1 cellular context compared by ENCODE assay signal in the genomic region with DNA sequence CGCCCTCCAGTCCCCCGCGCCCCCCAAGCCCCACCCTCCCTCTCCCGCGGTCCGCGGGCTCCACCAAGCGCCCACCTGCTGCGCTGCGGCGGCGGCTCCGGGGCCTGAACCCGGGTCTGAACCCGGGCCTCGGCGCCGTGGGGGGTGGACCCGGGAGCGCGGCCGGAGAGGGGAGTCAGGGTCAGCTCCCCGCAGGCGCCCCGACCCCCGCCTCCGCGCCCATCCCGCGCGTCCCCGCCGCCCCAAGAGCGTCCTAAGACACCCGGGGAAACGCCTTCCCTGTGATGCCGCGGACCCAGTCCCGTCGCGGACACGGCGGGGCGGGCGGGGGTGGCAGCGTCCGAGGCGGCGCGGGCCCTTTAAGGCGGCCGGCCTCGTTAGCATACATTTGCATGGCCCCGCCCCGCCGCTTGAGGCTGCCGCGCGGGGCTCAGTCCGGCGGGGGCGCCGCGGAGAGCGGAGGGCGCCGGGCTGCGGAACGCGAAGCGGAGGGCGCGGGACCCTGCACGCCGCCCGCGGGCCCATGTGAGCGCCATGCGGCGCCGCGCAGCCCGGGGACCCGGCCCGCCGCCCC.
A peak's percentile ranks its signal among the peaks of the same experiment; 100 is the strongest.
TF ChIP-seq lines count a peak whose summit lies in the region.

A gene (plus strand): TSS at position 433 of the 574 bp plus-strand sequence. CDS start 102 bp downstream, at position 535.

TF ChIP-seq in K562, 482 proteins besides CTCF, POLR2A, EP300 and RAD21 (continued from another document and continues in another):
- no peak for TF ChIP-seq TGIF2 (CRISPR knock-in tag; IDR thresholded peaks at IDR 0.05)
- no peak for TF ChIP-seq ZNF785 (CRISPR knock-in tag; IDR thresholded peaks at IDR 0.05)
- no peak for TF ChIP-seq ILF3 (IDR thresholded peaks at IDR 0.05; ENCODE audit: borderline replicate concordance)
- 0 out of 2 replicates have a peak, but pooled peaks have one; percentile 37 for TF ChIP-seq SMAD4 (CRISPR knock-in tag; conservative IDR thresholded peaks at IDR 0.05)
- TF ChIP-seq SAFB2 (IDR thresholded peaks at IDR 0.05; ENCODE audit: borderline replicate concordance, low read depth, low read length, severe bottlenecking), result no peak
- TF ChIP-seq ZNF134 (CRISPR knock-in tag; conservative IDR thresholded peaks at IDR 0.05), result no peak
- TF ChIP-seq ZEB2 (IDR thresholded peaks at IDR 0.05), result no peak
- no peak for TF ChIP-seq NR2C1 (IDR thresholded peaks at IDR 0.05)
- no peak for TF ChIP-seq NR2C1 (tag; IDR thresholded peaks at IDR 0.05)
- no peak for TF ChIP-seq ATF1 (CRISPR knock-in tag; IDR thresholded peaks at IDR 0.05)
- no peak for TF ChIP-seq ATF1 (tag; IDR thresholded peaks at IDR 0.05)
- TF ChIP-seq HSF4 (CRISPR knock-in tag; IDR thresholded peaks at IDR 0.05; ENCODE audit: borderline replicate concordance), result no peak
- no peak for TF ChIP-seq SMAD2 (IDR thresholded peaks at IDR 0.05; ENCODE audit: low read depth, low read length)
- no peak for TF ChIP-seq ZKSCAN3 (CRISPR knock-in tag; IDR thresholded peaks at IDR 0.05)
- TF ChIP-seq, protein P1, sequence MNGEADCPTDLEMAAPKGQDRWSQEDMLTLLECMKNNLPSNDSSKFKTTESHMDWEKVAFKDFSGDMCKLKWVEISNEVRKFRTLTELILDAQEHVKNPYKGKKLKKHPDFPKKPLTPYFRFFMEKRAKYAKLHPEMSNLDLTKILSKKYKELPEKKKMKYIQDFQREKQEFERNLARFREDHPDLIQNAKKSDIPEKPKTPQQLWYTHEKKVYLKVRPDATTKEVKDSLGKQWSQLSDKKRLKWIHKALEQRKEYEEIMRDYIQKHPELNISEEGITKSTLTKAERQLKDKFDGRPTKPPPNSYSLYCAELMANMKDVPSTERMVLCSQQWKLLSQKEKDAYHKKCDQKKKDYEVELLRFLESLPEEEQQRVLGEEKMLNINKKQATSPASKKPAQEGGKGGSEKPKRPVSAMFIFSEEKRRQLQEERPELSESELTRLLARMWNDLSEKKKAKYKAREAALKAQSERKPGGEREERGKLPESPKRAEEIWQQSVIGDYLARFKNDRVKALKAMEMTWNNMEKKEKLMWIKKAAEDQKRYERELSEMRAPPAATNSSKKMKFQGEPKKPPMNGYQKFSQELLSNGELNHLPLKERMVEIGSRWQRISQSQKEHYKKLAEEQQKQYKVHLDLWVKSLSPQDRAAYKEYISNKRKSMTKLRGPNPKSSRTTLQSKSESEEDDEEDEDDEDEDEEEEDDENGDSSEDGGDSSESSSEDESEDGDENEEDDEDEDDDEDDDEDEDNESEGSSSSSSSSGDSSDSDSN (IDR thresholded peaks at IDR 0.05; ENCODE audit: borderline replicate concordance in 1 of 2, low read depth in 2 of 2, low read length in 2 of 2), result peak in 1 of 2 experiments; percentile 18; a peak in 1 of 4 replicates
- peak; percentile 77 for TF ChIP-seq RB1 (IDR thresholded peaks at IDR 0.05; ENCODE audit: low read depth)
- TF ChIP-seq HDAC2 (IDR thresholded peaks at IDR 0.05), result no peak
- peak; percentile 21 to 38; a peak in 3 of 4 replicates for TF ChIP-seq MAZ (CRISPR knock-in tag; conservative IDR thresholded peaks at IDR 0.05 in 1 of 2, IDR thresholded peaks at IDR 0.05 in 1 of 2)
- TF ChIP-seq KHSRP (IDR thresholded peaks at IDR 0.05), result no peak
- TF ChIP-seq SMARCC2 (IDR thresholded peaks at IDR 0.05; ENCODE audit: low read depth), result no peak
- TF ChIP-seq DACH1 (IDR thresholded peaks at IDR 0.05; ENCODE audit: partially characterized antibody), result no peak
- TF ChIP-seq POLR2AphosphoS2 (IDR thresholded peaks at IDR 0.05; ENCODE audit: low read length), result no peak
- TF ChIP-seq, protein P2, sequence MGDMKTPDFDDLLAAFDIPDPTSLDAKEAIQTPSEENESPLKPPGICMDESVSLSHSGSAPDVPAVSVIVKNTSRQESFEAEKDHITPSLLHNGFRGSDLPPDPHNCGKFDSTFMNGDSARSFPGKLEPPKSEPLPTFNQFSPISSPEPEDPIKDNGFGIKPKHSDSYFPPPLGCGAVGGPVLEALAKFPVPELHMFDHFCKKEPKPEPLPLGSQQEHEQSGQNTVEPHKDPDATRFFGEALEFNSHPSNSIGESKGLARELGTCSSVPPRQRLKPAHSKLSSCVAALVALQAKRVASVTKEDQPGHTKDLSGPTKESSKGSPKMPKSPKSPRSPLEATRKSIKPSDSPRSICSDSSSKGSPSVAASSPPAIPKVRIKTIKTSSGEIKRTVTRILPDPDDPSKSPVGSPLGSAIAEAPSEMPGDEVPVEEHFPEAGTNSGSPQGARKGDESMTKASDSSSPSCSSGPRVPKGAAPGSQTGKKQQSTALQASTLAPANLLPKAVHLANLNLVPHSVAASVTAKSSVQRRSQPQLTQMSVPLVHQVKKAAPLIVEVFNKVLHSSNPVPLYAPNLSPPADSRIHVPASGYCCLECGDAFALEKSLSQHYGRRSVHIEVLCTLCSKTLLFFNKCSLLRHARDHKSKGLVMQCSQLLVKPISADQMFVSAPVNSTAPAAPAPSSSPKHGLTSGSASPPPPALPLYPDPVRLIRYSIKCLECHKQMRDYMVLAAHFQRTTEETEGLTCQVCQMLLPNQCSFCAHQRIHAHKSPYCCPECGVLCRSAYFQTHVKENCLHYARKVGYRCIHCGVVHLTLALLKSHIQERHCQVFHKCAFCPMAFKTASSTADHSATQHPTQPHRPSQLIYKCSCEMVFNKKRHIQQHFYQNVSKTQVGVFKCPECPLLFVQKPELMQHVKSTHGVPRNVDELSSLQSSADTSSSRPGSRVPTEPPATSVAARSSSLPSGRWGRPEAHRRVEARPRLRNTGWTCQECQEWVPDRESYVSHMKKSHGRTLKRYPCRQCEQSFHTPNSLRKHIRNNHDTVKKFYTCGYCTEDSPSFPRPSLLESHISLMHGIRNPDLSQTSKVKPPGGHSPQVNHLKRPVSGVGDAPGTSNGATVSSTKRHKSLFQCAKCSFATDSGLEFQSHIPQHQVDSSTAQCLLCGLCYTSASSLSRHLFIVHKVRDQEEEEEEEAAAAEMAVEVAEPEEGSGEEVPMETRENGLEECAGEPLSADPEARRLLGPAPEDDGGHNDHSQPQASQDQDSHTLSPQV (IDR thresholded peaks at IDR 0.05), result no peak
- no peak for TF ChIP-seq GTF2F1 (IDR thresholded peaks at IDR 0.05; ENCODE audit: low read depth, low read length)
- TF ChIP-seq, protein P3, sequence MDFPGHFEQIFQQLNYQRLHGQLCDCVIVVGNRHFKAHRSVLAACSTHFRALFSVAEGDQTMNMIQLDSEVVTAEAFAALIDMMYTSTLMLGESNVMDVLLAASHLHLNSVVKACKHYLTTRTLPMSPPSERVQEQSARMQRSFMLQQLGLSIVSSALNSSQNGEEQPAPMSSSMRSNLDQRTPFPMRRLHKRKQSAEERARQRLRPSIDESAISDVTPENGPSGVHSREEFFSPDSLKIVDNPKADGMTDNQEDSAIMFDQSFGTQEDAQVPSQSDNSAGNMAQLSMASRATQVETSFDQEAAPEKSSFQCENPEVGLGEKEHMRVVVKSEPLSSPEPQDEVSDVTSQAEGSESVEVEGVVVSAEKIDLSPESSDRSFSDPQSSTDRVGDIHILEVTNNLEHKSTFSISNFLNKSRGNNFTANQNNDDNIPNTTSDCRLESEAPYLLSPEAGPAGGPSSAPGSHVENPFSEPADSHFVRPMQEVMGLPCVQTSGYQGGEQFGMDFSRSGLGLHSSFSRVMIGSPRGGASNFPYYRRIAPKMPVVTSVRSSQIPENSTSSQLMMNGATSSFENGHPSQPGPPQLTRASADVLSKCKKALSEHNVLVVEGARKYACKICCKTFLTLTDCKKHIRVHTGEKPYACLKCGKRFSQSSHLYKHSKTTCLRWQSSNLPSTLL (IDR thresholded peaks at IDR 0.05), result no peak
- TF ChIP-seq, protein P4, sequence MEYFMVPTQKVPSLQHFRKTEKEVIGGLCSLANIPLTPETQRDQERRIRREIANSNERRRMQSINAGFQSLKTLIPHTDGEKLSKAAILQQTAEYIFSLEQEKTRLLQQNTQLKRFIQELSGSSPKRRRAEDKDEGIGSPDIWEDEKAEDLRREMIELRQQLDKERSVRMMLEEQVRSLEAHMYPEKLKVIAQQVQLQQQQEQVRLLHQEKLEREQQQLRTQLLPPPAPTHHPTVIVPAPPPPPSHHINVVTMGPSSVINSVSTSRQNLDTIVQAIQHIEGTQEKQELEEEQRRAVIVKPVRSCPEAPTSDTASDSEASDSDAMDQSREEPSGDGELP (CRISPR knock-in tag; IDR thresholded peaks at IDR 0.05; ENCODE audit: borderline replicate concordance), result no peak
- TF ChIP-seq, protein P5, sequence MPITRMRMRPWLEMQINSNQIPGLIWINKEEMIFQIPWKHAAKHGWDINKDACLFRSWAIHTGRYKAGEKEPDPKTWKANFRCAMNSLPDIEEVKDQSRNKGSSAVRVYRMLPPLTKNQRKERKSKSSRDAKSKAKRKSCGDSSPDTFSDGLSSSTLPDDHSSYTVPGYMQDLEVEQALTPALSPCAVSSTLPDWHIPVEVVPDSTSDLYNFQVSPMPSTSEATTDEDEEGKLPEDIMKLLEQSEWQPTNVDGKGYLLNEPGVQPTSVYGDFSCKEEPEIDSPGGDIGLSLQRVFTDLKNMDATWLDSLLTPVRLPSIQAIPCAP (CRISPR knock-in tag; IDR thresholded peaks at IDR 0.05; ENCODE audit: borderline replicate concordance), result no peak
- no peak for TF ChIP-seq CBX1 (IDR thresholded peaks at IDR 0.05; ENCODE audit: low read depth)
- TF ChIP-seq ZNF212 (CRISPR knock-in tag; IDR thresholded peaks at IDR 0.05), result no peak
- TF ChIP-seq EWSR1 (IDR thresholded peaks at IDR 0.05; ENCODE audit: borderline replicate concordance, low read depth, partially characterized antibody), result no peak
- TF ChIP-seq RHOXF2B (CRISPR knock-in tag; conservative IDR thresholded peaks at IDR 0.05), result no peak
- TF ChIP-seq TRIM24 (IDR thresholded peaks at IDR 0.05), result no peak
- TF ChIP-seq RBM22 (IDR thresholded peaks at IDR 0.05; ENCODE audit: low read depth, low read length, poor library complexity, severe bottlenecking), result no peak
- TF ChIP-seq, protein P6, sequence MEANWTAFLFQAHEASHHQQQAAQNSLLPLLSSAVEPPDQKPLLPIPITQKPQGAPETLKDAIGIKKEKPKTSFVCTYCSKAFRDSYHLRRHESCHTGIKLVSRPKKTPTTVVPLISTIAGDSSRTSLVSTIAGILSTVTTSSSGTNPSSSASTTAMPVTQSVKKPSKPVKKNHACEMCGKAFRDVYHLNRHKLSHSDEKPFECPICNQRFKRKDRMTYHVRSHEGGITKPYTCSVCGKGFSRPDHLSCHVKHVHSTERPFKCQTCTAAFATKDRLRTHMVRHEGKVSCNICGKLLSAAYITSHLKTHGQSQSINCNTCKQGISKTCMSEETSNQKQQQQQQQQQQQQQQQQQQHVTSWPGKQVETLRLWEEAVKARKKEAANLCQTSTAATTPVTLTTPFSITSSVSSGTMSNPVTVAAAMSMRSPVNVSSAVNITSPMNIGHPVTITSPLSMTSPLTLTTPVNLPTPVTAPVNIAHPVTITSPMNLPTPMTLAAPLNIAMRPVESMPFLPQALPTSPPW (CRISPR knock-in tag; IDR thresholded peaks at IDR 0.05), result peak; percentile 32; the same call in 1 of the 2 replicates
- TF ChIP-seq POLR2B (IDR thresholded peaks at IDR 0.05; ENCODE audit: low read depth, partially characterized antibody), result no peak
- TF ChIP-seq, protein P7, sequence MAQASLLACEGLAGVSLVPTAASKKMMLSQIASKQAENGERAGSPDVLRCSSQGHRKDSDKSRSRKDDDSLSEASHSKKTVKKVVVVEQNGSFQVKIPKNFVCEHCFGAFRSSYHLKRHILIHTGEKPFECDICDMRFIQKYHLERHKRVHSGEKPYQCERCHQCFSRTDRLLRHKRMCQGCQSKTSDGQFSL (CRISPR knock-in tag; IDR thresholded peaks at IDR 0.05), result no peak
- TF ChIP-seq, protein P7 (tag; IDR thresholded peaks at IDR 0.05), result no peak
- TF ChIP-seq ZNF224 (CRISPR knock-in tag; IDR thresholded peaks at IDR 0.05), result no peak
- no peak for TF ChIP-seq PTBP1 (IDR thresholded peaks at IDR 0.05; ENCODE audit: low read depth, low read length)
- peak in 1 of 3 experiments; percentile 32 for TF ChIP-seq YY1 (IDR thresholded peaks at IDR 0.05; ENCODE audit: borderline replicate concordance in 1 of 3, control insufficient read depth in 1 of 3, extremely low read depth in 1 of 3, insufficient read depth in 3 of 3, insufficient read length in 1 of 3, insufficient replicate concordance in 2 of 3, low read depth in 1 of 3, low read length in 2 of 3)
- peak; percentile 87; the same call in 1 of the 2 replicates for TF ChIP-seq ZBTB7A (IDR thresholded peaks at IDR 0.05; ENCODE audit: borderline replicate concordance, control insufficient read depth, low read depth, low read length)
- no peak for TF ChIP-seq FOXP1 (CRISPR knock-in tag; IDR thresholded peaks at IDR 0.05)
- TF ChIP-seq, protein P8, sequence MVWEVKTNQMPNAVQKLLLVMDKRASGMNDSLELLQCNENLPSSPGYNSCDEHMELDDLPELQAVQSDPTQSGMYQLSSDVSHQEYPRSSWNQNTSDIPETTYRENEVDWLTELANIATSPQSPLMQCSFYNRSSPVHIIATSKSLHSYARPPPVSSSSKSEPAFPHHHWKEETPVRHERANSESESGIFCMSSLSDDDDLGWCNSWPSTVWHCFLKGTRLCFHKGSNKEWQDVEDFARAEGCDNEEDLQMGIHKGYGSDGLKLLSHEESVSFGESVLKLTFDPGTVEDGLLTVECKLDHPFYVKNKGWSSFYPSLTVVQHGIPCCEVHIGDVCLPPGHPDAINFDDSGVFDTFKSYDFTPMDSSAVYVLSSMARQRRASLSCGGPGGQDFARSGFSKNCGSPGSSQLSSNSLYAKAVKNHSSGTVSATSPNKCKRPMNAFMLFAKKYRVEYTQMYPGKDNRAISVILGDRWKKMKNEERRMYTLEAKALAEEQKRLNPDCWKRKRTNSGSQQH (CRISPR knock-in tag; IDR thresholded peaks at IDR 0.05), result no peak
- no peak for TF ChIP-seq ARHGAP35 (IDR thresholded peaks at IDR 0.05; ENCODE audit: partially characterized antibody)
- TF ChIP-seq GTF2A2 (tag; IDR thresholded peaks at IDR 0.05), result no peak
- TF ChIP-seq, protein P9, sequence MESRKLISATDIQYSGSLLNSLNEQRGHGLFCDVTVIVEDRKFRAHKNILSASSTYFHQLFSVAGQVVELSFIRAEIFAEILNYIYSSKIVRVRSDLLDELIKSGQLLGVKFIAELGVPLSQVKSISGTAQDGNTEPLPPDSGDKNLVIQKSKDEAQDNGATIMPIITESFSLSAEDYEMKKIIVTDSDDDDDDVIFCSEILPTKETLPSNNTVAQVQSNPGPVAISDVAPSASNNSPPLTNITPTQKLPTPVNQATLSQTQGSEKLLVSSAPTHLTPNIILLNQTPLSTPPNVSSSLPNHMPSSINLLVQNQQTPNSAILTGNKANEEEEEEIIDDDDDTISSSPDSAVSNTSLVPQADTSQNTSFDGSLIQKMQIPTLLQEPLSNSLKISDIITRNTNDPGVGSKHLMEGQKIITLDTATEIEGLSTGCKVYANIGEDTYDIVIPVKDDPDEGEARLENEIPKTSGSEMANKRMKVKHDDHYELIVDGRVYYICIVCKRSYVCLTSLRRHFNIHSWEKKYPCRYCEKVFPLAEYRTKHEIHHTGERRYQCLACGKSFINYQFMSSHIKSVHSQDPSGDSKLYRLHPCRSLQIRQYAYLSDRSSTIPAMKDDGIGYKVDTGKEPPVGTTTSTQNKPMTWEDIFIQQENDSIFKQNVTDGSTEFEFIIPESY (CRISPR knock-in tag; IDR thresholded peaks at IDR 0.05), result 0 out of 2 replicates have a peak, but pooled peaks have one; percentile 10
- TF ChIP-seq, protein P10, sequence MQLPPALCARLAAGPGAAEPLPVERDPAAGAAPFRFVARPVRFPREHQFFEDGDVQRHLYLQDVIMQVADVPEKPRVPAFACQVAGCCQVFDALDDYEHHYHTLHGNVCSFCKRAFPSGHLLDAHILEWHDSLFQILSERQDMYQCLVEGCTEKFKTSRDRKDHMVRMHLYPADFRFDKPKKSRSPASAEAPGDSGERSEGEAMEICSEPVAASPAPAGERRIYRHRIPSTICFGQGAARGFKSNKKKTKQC (CRISPR knock-in tag; IDR thresholded peaks at IDR 0.05), result no peak
- TF ChIP-seq CREBBP (IDR thresholded peaks at IDR 0.05; ENCODE audit: low read depth, low read length), result no peak
